ENCODE assay signal across 8 cellular contexts in genomic region chr3:49671291-49672288, GRCh38.
A peak's percentile ranks its signal among the peaks of the same experiment; 100 is the strongest.
DNase-seq lines count a peak whose midpoint lies in the region; ATAC-seq lines count a peak whose summit lies in the region.

No MANE protein-coding gene starts in this region.

- DNase-seq in activated CD4-positive, CD25-positive, alpha-beta regulatory T cell treated with anti-CD3 and anti-CD28 coated beads, Interleukin-2, amount 50 U/mL, for 72 hours: peak; percentile 77
- DNase-seq in activated CD4-positive, alpha-beta T cell treated with anti-CD3 and anti-CD28 coated beads for 1 hour: peak; percentile 59
- DNase-seq in dedifferentiated amniotic fluid mesenchymal stem cell (ENCODE audit: extremely low spot score): peak; percentile 45
- peak; percentile 70 for DNase-seq in medulla oblongata (ENCODE audit: extremely low spot score)
- peak; percentile 84 for DNase-seq in stimulated activated CD8-positive, alpha-beta memory T cell treated with anti-CD3 and anti-CD28 coated beads, Interleukin-4, amount 100 ng/mL, for 48 hours
- DNase-seq in SHP77 (lab: John Stamatoyannopoulos, UW): no peak

- no peak for ATAC-seq in activated CD4-positive, CD25-positive, alpha-beta regulatory T cell treated with anti-CD3 and anti-CD28 coated beads, Interleukin-2, amount 50 U/mL, for 24 hours
- ATAC-seq in GM18511 (IDR thresholded peaks at IDR 0.05; ENCODE audit: unreplicated experiment): no peak

Comparison
In these comparisons a context has a peak if more than half of its experiments do, and no peak if none do; other contexts are left out.
1. DNase-seq: peak in activated CD4-positive, CD25-positive, alpha-beta regulatory T cell treated with anti-CD3 and anti-CD28 coated beads, Interleukin-2, amount 50 U/mL, for 72 hours (single experiment), activated CD4-positive, alpha-beta T cell treated with anti-CD3 and anti-CD28 coated beads for 1 hour (single experiment), dedifferentiated amniotic fluid mesenchymal stem cell (single experiment), medulla oblongata (single experiment) and stimulated activated CD8-positive, alpha-beta memory T cell treated with anti-CD3 and anti-CD28 coated beads, Interleukin-4, amount 100 ng/mL, for 48 hours (single experiment); none in SHP77 (0 of 2).